ENCODE assay signal across 19 cellular contexts in the genomic region with DNA sequence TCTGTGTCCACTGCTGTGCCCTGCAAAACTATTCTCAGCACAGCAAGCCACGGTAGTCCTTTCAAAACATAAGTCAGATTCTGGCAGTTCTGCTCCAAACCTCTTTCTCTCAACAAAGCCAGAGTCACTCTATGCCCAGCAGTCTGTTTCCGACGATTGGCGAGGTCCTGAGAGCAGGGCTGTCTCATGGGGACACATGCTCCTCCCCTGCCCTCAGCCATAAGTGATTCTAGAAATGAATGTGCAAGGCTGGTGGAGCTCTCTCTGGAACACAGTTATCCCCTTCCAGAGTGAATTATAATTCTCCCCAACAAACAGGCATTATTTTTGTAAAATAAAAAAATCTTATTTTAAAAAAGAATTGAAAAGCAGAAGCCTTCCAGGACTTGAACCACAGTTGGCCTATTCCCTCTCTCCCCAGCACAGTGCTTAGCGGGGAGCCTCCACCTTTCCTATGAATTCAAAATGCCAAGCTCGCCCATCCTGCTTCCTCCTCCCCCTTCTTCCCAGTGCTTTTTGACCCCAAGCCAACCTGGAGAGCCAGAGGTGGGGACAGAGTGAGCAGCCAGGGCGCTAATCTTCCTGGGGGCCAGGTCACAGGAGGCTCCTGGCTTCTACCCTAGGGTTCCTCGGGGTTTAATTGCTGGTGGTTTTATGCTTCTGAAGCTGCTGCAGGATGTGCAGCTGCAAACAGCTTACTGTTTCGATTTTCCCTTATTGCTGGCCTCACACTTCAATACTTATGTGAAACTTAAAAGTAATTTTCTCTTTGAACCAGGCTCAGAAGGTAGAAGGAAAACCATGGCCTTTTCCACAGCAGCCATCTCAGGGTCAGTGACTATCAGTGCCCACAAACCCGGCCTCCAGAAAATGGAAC. TPM values are rescaled to one million over a fixed set of nuclear protein-coding genes. Genes with fewer than 3 reads are reported as not detected.
DNase-seq lines count a peak whose midpoint lies in the region; ATAC-seq and TF ChIP-seq lines count a peak whose summit lies in the region.
"Had no signal": no experiment of that assay in that cellular context is flagged by ENCODE, and none has a peak within 500 bp of the region (broad histone marks: within the 10 kb centered on the region; RNA-seq: fewer than 3 reads in every experiment).

No MANE protein-coding gene starts in this region.

- no peaks in the 10 kb centered on the region for H3K9me3 Mint-ChIP-seq in osteocyte (ENCODE audit: unreplicated experiment)
- no peaks in the 10 kb centered on the region for H3K9me3 Mint-ChIP-seq in activated naive CD4-positive, alpha-beta T cell treated with anti-CD3 and anti-CD28 coated beads for 36 hours

- H3K9ac ChIP-seq in BLaER1 = no peak overlapping the region
- H3K9ac ChIP-seq: SK-N-SH had no signal

- no peaks in the 10 kb centered on the region for H3K27me3 Mint-ChIP-seq in osteocyte (ENCODE audit: unreplicated experiment)
- H3K27me3 Mint-ChIP-seq in activated naive CD4-positive, alpha-beta T cell treated with anti-CD3 and anti-CD28 coated beads for 36 hours (ENCODE audit: low read depth) = peaks cover 3% of the 10 kb centered on the region

- H3K4me3 ChIP-seq in BLaER1 = no peak overlapping the region
- H3K4me3 ChIP-seq: HAP-1 had no signal

- H3K4me1 ChIP-seq in BLaER1 = peaks cover 16% of the 10 kb centered on the region
- H3K4me1 ChIP-seq: HAP-1 had no signal

- peak; percentile 61 for ATAC-seq in GM18502 (IDR thresholded peaks at IDR 0.05; ENCODE audit: poor library complexity, unreplicated experiment)
- ATAC-seq in activated CD4-positive, CD25-positive, alpha-beta regulatory T cell treated with anti-CD3 and anti-CD28 coated beads, Interleukin-2, amount 50 U/mL, for 24 hours = no peak

- TF ChIP-seq CTCF in osteocyte (IDR thresholded peaks at IDR 0.05) = no peak

- no peak overlapping the region for H3K27ac ChIP-seq in BLaER1

- DNase-seq in NCI-H69 (lab: John Stamatoyannopoulos, UW) (peak; percentile 36), osteocyte (ENCODE audit: extremely low spot score, unreplicated experiment) (no peak), HPDE6-E6E7 (ENCODE audit: extremely low spot score) (no peak)
- DNase-seq in activated naive CD4-positive, alpha-beta T cell treated with anti-CD3 and anti-CD28 coated beads for 36 hours = no peak
- DNase-seq: ACHN, DND-41, KBM-7, MV-4-11, NCI-H1694 treated with DMSO at 0.1 percent for 48 hours, NCI-H2107, NCI-H510A treated with DMSO at 0.1 percent for 48 hours, NCI-H82, SK-N-SH had no signal

- intact Hi-C loops in activated naive CD4-positive, alpha-beta T cell treated with anti-CD3 and anti-CD28 coated beads for 36 hours (cut with micrococcal nuclease) = no loop called here

- H4K20me1 ChIP-seq in BLaER1 = no peaks in the 10 kb centered on the region

- H3K4me2 ChIP-seq in BLaER1 = peak overlapping the region; percentile 61
- H3K4me2 ChIP-seq: SK-N-SH had no signal

- no peaks in the 10 kb centered on the region for H3K36me3 ChIP-seq in BLaER1
- H3K36me3 ChIP-seq: HAP-1 had no signal

- CTCF ChIA-PET in activated naive CD4-positive, alpha-beta T cell treated with anti-CD3 and anti-CD28 coated beads for 36 hours (lab: Charles Lee) = no interaction called here

- H3K27me3 ChIP-seq in BLaER1 = no peaks in the 10 kb centered on the region

- H3K4me3 Mint-ChIP-seq in osteocyte (ENCODE audit: unreplicated experiment) = no peak overlapping the region
- no peak overlapping the region for H3K4me3 Mint-ChIP-seq in activated naive CD4-positive, alpha-beta T cell treated with anti-CD3 and anti-CD28 coated beads for 36 hours
- H3K4me3 Mint-ChIP-seq: CD14-positive monocyte had no signal

- H3K27ac Mint-ChIP-seq in osteocyte (ENCODE audit: unreplicated experiment) = peak overlapping the region; percentile 20
- no peak overlapping the region for H3K27ac Mint-ChIP-seq in activated naive CD4-positive, alpha-beta T cell treated with anti-CD3 and anti-CD28 coated beads for 36 hours
- H3K27ac Mint-ChIP-seq: CD14-positive monocyte had no signal

- H3K9me3 ChIP-seq in BLaER1 = no peaks in the 10 kb centered on the region
- H3K9me3 ChIP-seq: HAP-1, SK-N-SH had no signal

- H3K4me1 Mint-ChIP-seq in osteocyte (ENCODE audit: unreplicated experiment) = peaks cover 36% of the 10 kb centered on the region
- H3K4me1 Mint-ChIP-seq in activated naive CD4-positive, alpha-beta T cell treated with anti-CD3 and anti-CD28 coated beads for 36 hours (ENCODE audit: low read depth) = peaks cover 6% of the 10 kb centered on the region
- H3K4me1 Mint-ChIP-seq: CD14-positive monocyte had no signal

- H3K36me3 Mint-ChIP-seq in osteocyte (ENCODE audit: unreplicated experiment) = no peaks in the 10 kb centered on the region
- H3K36me3 Mint-ChIP-seq in activated naive CD4-positive, alpha-beta T cell treated with anti-CD3 and anti-CD28 coated beads for 36 hours (ENCODE audit: low read depth) = no peaks in the 10 kb centered on the region
- H3K36me3 Mint-ChIP-seq: CD14-positive monocyte had no signal

RNA-seq across cellular contexts. Expression of a gene that starts 41.1 kb away (rescaled TPM):
- 9.2 and 10.5 TPM in 2 replicates for total RNA-seq in osteocyte
- not detected for total RNA-seq in activated naive CD4-positive, alpha-beta T cell treated with anti-CD3 and anti-CD28 coated beads for 36 hours
- total RNA-seq: G401 had no signal

Comparison
In these comparisons a context has a peak if more than half of its experiments do, and no peak if none do; other contexts are left out.
1. RNA of a gene that starts 41.1 kb away (total RNA-seq): 9.2 to 10.5 TPM in osteocyte; not detected in activated naive CD4-positive, alpha-beta T cell treated with anti-CD3 and anti-CD28 coated beads for 36 hours; every median in the first group is over 10 times any median in the second.